ENCODE assay signal across 10 cellular contexts in the genomic region with DNA sequence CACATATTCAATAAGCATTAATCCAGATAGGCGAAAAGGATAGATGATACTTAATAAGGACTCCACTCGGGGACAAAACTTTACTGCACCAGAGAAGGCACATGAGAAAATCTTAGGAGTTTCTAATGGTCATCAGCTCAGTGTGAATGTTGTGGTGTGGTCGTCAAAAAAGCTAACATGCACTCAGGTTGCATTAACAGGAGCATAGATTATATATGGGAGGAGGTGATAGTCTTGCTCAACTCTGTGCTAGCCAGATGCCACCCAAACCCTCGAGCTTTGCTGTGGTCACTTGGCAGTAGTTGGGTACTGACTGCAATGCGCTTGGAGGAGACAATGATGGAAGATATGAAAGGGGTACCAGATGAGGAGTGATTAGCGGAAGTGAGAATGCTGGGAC. TPM values are rescaled to one million over a fixed set of nuclear protein-coding genes. Genes with fewer than 3 reads are reported as not detected.
"Had no signal": no experiment of that assay in that cellular context is flagged by ENCODE, and none has a peak within 500 bp of the region (broad histone marks: within the 10 kb centered on the region; RNA-seq: fewer than 3 reads in every experiment).

No MANE protein-coding gene starts in this region.

- H3K4me3 ChIP-seq: GM23248, HAP-1 had no signal

- ATAC-seq: HCT116 had no signal

- DNase-seq: GM23248, GOT3, H7, HFFc6, IMR-90 had no signal

- H3K27ac ChIP-seq: GM23248, HL-60 had no signal

- H3K4me1 ChIP-seq: HAP-1 had no signal

- H3K9me3 ChIP-seq: HAP-1 had no signal

- H3K9ac ChIP-seq: GM23248 had no signal

- H3K36me3 ChIP-seq: HAP-1 had no signal

- H2AFZ ChIP-seq: GM23248 had no signal

RNA-seq across cellular contexts. Expression of gene KIF12, which starts 47.6 kb away (rescaled TPM):
- total RNA-seq: GM23248, H4, HFFc6, HT1080, IMR-90 had no signal
- polyA plus RNA-seq: GM23248, IMR-90 had no signal
